In the genomic region with DNA sequence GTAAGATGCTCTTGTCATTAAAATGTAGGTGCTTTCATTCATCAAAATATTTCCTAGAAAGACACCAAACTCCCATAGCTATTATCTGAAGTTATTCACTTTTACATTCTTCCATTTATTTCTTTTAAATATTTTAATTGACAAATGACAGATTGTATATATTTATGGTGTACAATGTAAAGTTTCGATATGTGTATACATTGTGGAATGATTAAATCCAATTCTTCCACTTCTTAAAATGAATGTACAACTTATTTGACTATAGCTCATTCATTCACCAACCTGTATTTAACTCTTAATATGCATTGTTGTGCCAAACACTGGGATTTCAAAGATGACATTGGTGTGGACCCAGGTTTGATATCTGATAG, we compare ENCODE assay signal across 10 cellular contexts. TPM values are rescaled to one million over a fixed set of nuclear protein-coding genes. Genes with fewer than 3 reads are reported as not detected.
A peak's percentile ranks its signal among the peaks of the same experiment; 100 is the strongest.
DNase-seq lines count a peak whose midpoint lies in the region; ATAC-seq and TF ChIP-seq lines count a peak whose summit lies in the region.
"Had no signal": no experiment of that assay in that cellular context is flagged by ENCODE, and none has a peak within 500 bp of the region (broad histone marks: within the 10 kb centered on the region; RNA-seq: fewer than 3 reads in every experiment).

No MANE protein-coding gene starts in this region.

- TF ChIP-seq CTCF in C4-2B (conservative IDR thresholded peaks at IDR 0.05) (peak; percentile 64), brain (conservative IDR thresholded peaks at IDR 0.05) (peak; percentile 29 to 58), type B pancreatic cell (conservative IDR thresholded peaks at IDR 0.05) (no peak)

- H3K4me3 Mint-ChIP-seq in brain (no peak overlapping the region), type B pancreatic cell (no peak overlapping the region)
- H3K4me3 Mint-ChIP-seq: activated naive CD4-positive, alpha-beta T cell treated with anti-CD3 and anti-CD28 coated beads, Interleukin-2, amount 50 U/mL, for 24 hours had no signal

- H3K36me3 Mint-ChIP-seq in brain (no peaks in the 10 kb centered on the region), type B pancreatic cell (no peaks in the 10 kb centered on the region)
- H3K36me3 Mint-ChIP-seq: activated naive CD4-positive, alpha-beta T cell treated with anti-CD3 and anti-CD28 coated beads, Interleukin-2, amount 50 U/mL, for 24 hours had no signal

- H3K27me3 Mint-ChIP-seq in brain (peaks cover 14% of the 10 kb centered on the region), type B pancreatic cell (peaks cover 13% of the 10 kb centered on the region)

- H3K4me1 Mint-ChIP-seq in brain: no peaks in the 10 kb centered on the region
- H3K4me1 Mint-ChIP-seq in type B pancreatic cell (ENCODE audit: unreplicated experiment): no peaks in the 10 kb centered on the region

- no peak overlapping the region for H3K27ac ChIP-seq in C4-2B
- H3K27ac ChIP-seq: gastroesophageal sphincter had no signal

- H3K27ac Mint-ChIP-seq in brain (no peak overlapping the region), type B pancreatic cell (no peak overlapping the region)
- H3K27ac Mint-ChIP-seq: activated naive CD4-positive, alpha-beta T cell treated with anti-CD3 and anti-CD28 coated beads, Interleukin-2, amount 50 U/mL, for 24 hours had no signal

- DNase-seq in GM19238 (ENCODE audit: insufficient read length, low spot score): no peak
- no peak for DNase-seq in type B pancreatic cell (ENCODE audit: extremely low spot score, unreplicated experiment)

- H3K9me3 Mint-ChIP-seq in brain (no peaks in the 10 kb centered on the region), type B pancreatic cell (no peaks in the 10 kb centered on the region)
- H3K9me3 Mint-ChIP-seq: activated naive CD4-positive, alpha-beta T cell treated with anti-CD3 and anti-CD28 coated beads, Interleukin-2, amount 50 U/mL, for 24 hours had no signal

- ATAC-seq in GM19372 (IDR thresholded peaks at IDR 0.05; ENCODE audit: low read depth, unreplicated experiment) (peak; percentile 21), HG02973 (IDR thresholded peaks at IDR 0.05; ENCODE audit: unreplicated experiment) (peak; percentile 25), HG03025 (IDR thresholded peaks at IDR 0.05; ENCODE audit: low FRiP score, unreplicated experiment) (no peak), HG03457 (IDR thresholded peaks at IDR 0.05; ENCODE audit: unreplicated experiment) (no peak)

RNA-seq across cellular contexts. Expression of gene CCN2, which starts 41.0 kb away (rescaled TPM):
- 21.4 TPM for polyA plus RNA-seq in brain (ENCODE audit: insufficient read depth, low read depth, low replicate concordance)
- 33.8 and 75.5 TPM in 2 replicates for total RNA-seq in type B pancreatic cell (ENCODE audit: low replicate concordance)

Comparison
In these comparisons a context has a peak if more than half of its experiments do, and no peak if none do; other contexts are left out.
1. ATAC-seq: peak in GM19372 (single experiment) and HG02973 (single experiment); none in HG03025 (single experiment) and HG03457 (single experiment).